ENCODE assay signal across 37 cellular contexts in genomic region chr17:45970659-45971058, GRCh38. TPM values are rescaled to one million over a fixed set of nuclear protein-coding genes. Genes with fewer than 3 reads are reported as not detected.
"Had no signal": no experiment of that assay in that cellular context is flagged by ENCODE, and none has a peak within 500 bp of the region (broad histone marks: within the 10 kb centered on the region; RNA-seq: fewer than 3 reads in every experiment).

No MANE protein-coding gene starts in this region.

- H3K27me3 ChIP-seq: adrenal gland, body of pancreas, breast epithelium had no signal

- H3K36me3 ChIP-seq: adrenal gland, brain microvascular endothelial cell, breast epithelium had no signal

- H3K4me3 ChIP-seq: adrenal gland, body of pancreas, breast epithelium had no signal

- DNase-seq: activated B cell treated with CpG ODN at 0.5 μM for 24 hours; activated CD4-positive, alpha-beta memory T cell treated with anti-CD3 and anti-CD28 coated beads for 36 hours; activated CD4-positive, alpha-beta T cell treated with anti-CD3 and anti-CD28 coated beads for 4 hours; activated CD4-positive, alpha-beta T cell treated with anti-CD3 and anti-CD28 coated beads, Interleukin-2, amount 10 ng/mL, durations not matched to agents 24 days and 14 days; activated CD4-positive, alpha-beta T cell treated with anti-CD3 and anti-CD28 coated beads, Interleukin-2, amount 50 U/mL, for 1 hour; activated CD4-positive, alpha-beta T cell treated with anti-CD3 and anti-CD28 coated beads, Interleukin-2, amount 50 U/mL, for 4 hours; activated CD4-positive, CD25-positive, alpha-beta regulatory T cell treated with anti-CD3 and anti-CD28 coated beads, Interleukin-2, amount 50 U/mL, for 72 hours; activated CD8-positive, alpha-beta memory T cell treated with anti-CD3 and anti-CD28 coated beads, Interleukin-2, amount 50 U/mL, for 4 hours; activated CD8-positive, alpha-beta T cell treated with anti-CD3 and anti-CD28 coated beads for 36 hours; activated effector memory CD4-positive, alpha-beta T cell treated with anti-CD3 and anti-CD28 coated beads, Interleukin-2, amount 50 U/mL, for 16 hours; activated gamma-delta T cell treated with Interleukin-2 at 50 U/mL for 16 hours; activated naive CD4-positive, alpha-beta T cell; activated naive CD4-positive, alpha-beta T cell treated with anti-CD3 and anti-CD28 coated beads for 36 hours; activated naive CD4-positive, alpha-beta T cell treated with anti-CD3 and anti-CD28 coated beads, Interleukin-2, amount 50 U/mL, for 16 hours; activated naive CD8-positive, alpha-beta T cell treated with anti-CD3 and anti-CD28 coated beads for 36 hours; activated T-cell treated with anti-CD3 and anti-CD28 coated beads for 4 hours; activated T-cell treated with anti-CD3 and anti-CD28 coated beads, Interleukin-2, amount 50 U/mL, for 1 hour; activated T-cell treated with anti-CD3 and anti-CD28 coated beads, Interleukin-2, amount 50 U/mL, for 4 hours; activated T-cell treated with anti-CD3 and anti-CD28 coated beads, Interleukin-2, amount 50 U/mL, for 72 hours; adrenal gland; amniotic stem cell; body of pancreas; brain microvascular endothelial cell; central memory CD4-positive, alpha-beta T cell; T-cell; T-helper 17 cell had no signal

- H3K27ac ChIP-seq: adrenal gland, body of pancreas, brain microvascular endothelial cell, breast epithelium had no signal

- H3K4me1 ChIP-seq: adrenal gland, body of pancreas, breast epithelium had no signal

- FAIRE-seq: astrocyte, TTC549 had no signal

- ATAC-seq: activated CD8-positive, alpha-beta T cell treated with anti-CD3 and anti-CD28 coated beads for 36 hours; activated naive CD4-positive, alpha-beta T cell treated with anti-CD3 and anti-CD28 coated beads, Interleukin-2, amount 50 U/mL, for 72 hours; activated T-cell treated with anti-CD3 and anti-CD28 coated beads, Interleukin-2, amount 50 U/mL, for 4 hours; activated T-cell treated with anti-CD3 and anti-CD28 coated beads, Interleukin-2, amount 50 U/mL, for 72 hours; activated T-helper 17 cell treated with anti-CD3 and anti-CD28 coated beads, Interleukin-2, amount 50 U/mL, for 72 hours; body of pancreas; T-cell; T-helper 17 cell had no signal

- H3K9me3 ChIP-seq: adrenal gland, body of pancreas, breast epithelium had no signal

RNA-seq across cellular contexts. Expression of gene STH, which starts 28.4 kb away (rescaled TPM):
- total RNA-seq: activated B cell treated with CpG ODN at 0.5 μM for 24 hours; activated CD4-positive, alpha-beta memory T cell treated with anti-CD3 and anti-CD28 coated beads for 36 hours; activated CD4-positive, alpha-beta T cell treated with anti-CD3 and anti-CD28 coated beads, Interleukin-2, amount 10 ng/mL, durations not matched to agents 24 days and 14 days; activated CD8-positive, alpha-beta memory T cell treated with anti-CD3 and anti-CD28 coated beads for 36 hours; activated CD8-positive, alpha-beta T cell treated with anti-CD3 and anti-CD28 coated beads for 36 hours; activated naive CD4-positive, alpha-beta T cell treated with anti-CD3 and anti-CD28 coated beads for 36 hours; activated naive CD4-positive, alpha-beta T cell treated with anti-CD3 and anti-CD28 coated beads, Interleukin-2, amount 50 U/mL, for 72 hours; activated naive CD8-positive, alpha-beta T cell treated with anti-CD3 and anti-CD28 coated beads for 36 hours; activated T-cell treated with anti-CD3 and anti-CD28 coated beads, Interleukin-2, amount 50 U/mL, for 4 hours; activated T-cell treated with anti-CD3 and anti-CD28 coated beads, Interleukin-2, amount 50 U/mL, for 72 hours; activated T-helper 1 cell treated with anti-CD3 and anti-CD28 coated beads, Interleukin-12 subunit alpha, Interleukin-12 subunit beta, Interleukin-2, Interleukin-4 antibody, amounts not matched to agents 30 ng/mL and 10 ng/mL and 1 ng/mL, durations not matched to agents 14 hours and 24 hours and 36 hours; activated T-helper 17 cell treated with anti-CD3 and anti-CD28 coated beads, Interleukin-2, amount 50 U/mL, for 72 hours; adrenal gland; aorta; astrocyte; body of pancreas; breast epithelium; cardiac septum; T-cell; T-helper 1 cell treated with Interleukin-12 subunit alpha and Interleukin-12 subunit beta and Interleukin-4 antibody, amounts not matched to agents 30 ng/mL and 1 ng/mL, for 36 hours; T-helper 17 cell; T-helper 2 cell treated with Interferon-gamma antibody and Interleukin-4, amounts not matched to agents 100 ng/mL and 5 ng/mL, for 36 hours had no signal
- polyA plus RNA-seq: adrenal gland, aorta had no signal
